In genomic region chr12:105912911-105913514, GRCh38 we compare ENCODE assay signal across 22 cellular contexts.
DNase-seq lines count a peak whose midpoint lies in the region; TF ChIP-seq lines count a peak whose summit lies in the region.
"Had no signal": no experiment of that assay in that cellular context is flagged by ENCODE, and none has a peak within 500 bp of the region (broad histone marks: within the 10 kb centered on the region; RNA-seq: fewer than 3 reads in every experiment).

No MANE protein-coding gene starts in this region.

- H3K4me2 ChIP-seq in fibroblast of lung (ENCODE audit: extremely low read depth, insufficient read depth, low read length): no peak overlapping the region

- peaks cover 10% of the 10 kb centered on the region for H3K4me1 Mint-ChIP-seq in progenitor cell of endocrine pancreas (ENCODE audit: low read depth)
- H3K4me1 Mint-ChIP-seq: B cell had no signal

- no peak overlapping the region for H3K4me3 ChIP-seq in SJSA1
- H3K4me3 ChIP-seq in fibroblast of lung (replicated peaks in 1 of 4; ENCODE audit: control extremely low read depth in 1 of 4, insufficient read depth in 1 of 4, low read depth in 3 of 4, low read length in 4 of 4): no peak overlapping the region

- H3K36me3 Mint-ChIP-seq in progenitor cell of endocrine pancreas (ENCODE audit: insufficient read depth): peaks cover 1% of the 10 kb centered on the region
- H3K36me3 Mint-ChIP-seq: CD8-positive, alpha-beta T cell had no signal

- no peak overlapping the region for H3K9ac ChIP-seq in fibroblast of lung (ENCODE audit: insufficient read depth, low read length)

- no peaks in the 10 kb centered on the region for H4K20me1 ChIP-seq in fibroblast of lung (ENCODE audit: control insufficient read depth, extremely low read depth, insufficient read depth, low read length)

- no peak overlapping the region for H2AFZ ChIP-seq in fibroblast of lung (ENCODE audit: low read length)

- H3K27ac Mint-ChIP-seq in progenitor cell of endocrine pancreas: peak overlapping the region; percentile 2
- H3K27ac Mint-ChIP-seq: B cell; CD8-positive, alpha-beta T cell had no signal

- H3K27me3 Mint-ChIP-seq in progenitor cell of endocrine pancreas: peaks cover 3% of the 10 kb centered on the region

- peaks cover 4% of the 10 kb centered on the region for H3K9me3 Mint-ChIP-seq in progenitor cell of endocrine pancreas (ENCODE audit: low read depth)
- H3K9me3 Mint-ChIP-seq: CD8-positive, alpha-beta T cell had no signal

- H3K4me1 ChIP-seq in SJSA1 (replicated peaks) (peaks cover 45% of the 10 kb centered on the region), fibroblast of lung (ENCODE audit: control insufficient read depth, extremely low read depth, insufficient read depth, low read length) (no peaks in the 10 kb centered on the region)

- H3K4me3 Mint-ChIP-seq in progenitor cell of endocrine pancreas (ENCODE audit: low read depth): no peak overlapping the region
- H3K4me3 Mint-ChIP-seq: B cell; CD8-positive, alpha-beta T cell had no signal

- DNase-seq in EH (ENCODE audit: low read depth) (peak; percentile 14), SJSA1 (ENCODE audit: low read depth in 1 of 2, low spot score in 2 of 2) (peak; percentile 55 to 85), fibroblast of lung (ENCODE audit: low read depth in 2 of 2) (peak; percentile 82 to 87), progenitor cell of endocrine pancreas (ENCODE audit: low spot score, unreplicated experiment) (no peak), NCI-H2029 treated with DMSO at 0.1 percent for 48 hours (lab: John Stamatoyannopoulos, UW) (no peak), AG08395 (ENCODE audit: low spot score) (no peak)
- no peak for DNase-seq in activated naive CD4-positive, alpha-beta T cell treated with Interleukin-2 at 50 U/mL for 16 hours
- DNase-seq: Calu3; CD8-positive, alpha-beta T cell; DMS79 treated with DMSO at 0.1 percent for 48 hours; GOT3; HCEC 1CT; KG1; MM.1S; NCI-H1694; NCI-H2081; NCI-H2227 treated with DMSO at 0.1 percent for 48 hours; NCI-H510A; NCI-H748 treated with DMSO at 0.1 percent for 48 hours; PC-3 had no signal

- TF ChIP-seq CTCF in fibroblast of lung (conservative IDR thresholded peaks at IDR 0.05 in 1 of 2, IDR thresholded peaks at IDR 0.05 in 1 of 2; ENCODE audit: low read depth in 1 of 2, low read length in 2 of 2) (no peak), progenitor cell of endocrine pancreas (IDR thresholded peaks at IDR 0.05; ENCODE audit: unreplicated experiment) (no peak)

- no peaks in the 10 kb centered on the region for H3K27me3 ChIP-seq in SJSA1 (replicated peaks)
- no peaks in the 10 kb centered on the region for H3K27me3 ChIP-seq in fibroblast of lung (ENCODE audit: control insufficient read depth, insufficient read depth, low read length)

- H3K36me3 ChIP-seq in SJSA1 (no peaks in the 10 kb centered on the region), fibroblast of lung (ENCODE audit: control insufficient read depth, insufficient read depth, low read length) (no peaks in the 10 kb centered on the region)

- no peaks in the 10 kb centered on the region for H3K79me2 ChIP-seq in fibroblast of lung (ENCODE audit: control insufficient read depth, insufficient read depth, low read length)

- peak overlapping the region; percentile 70 for H3K27ac ChIP-seq in SJSA1
- no peak overlapping the region for H3K27ac ChIP-seq in fibroblast of lung (ENCODE audit: insufficient read depth, low read length)
- H3K27ac ChIP-seq: C4-2B had no signal

- H3K9me3 ChIP-seq in SJSA1 (replicated peaks) (no peaks in the 10 kb centered on the region), fibroblast of lung (ENCODE audit: control insufficient read depth, insufficient read depth, low read depth, low read length) (no peaks in the 10 kb centered on the region)

Comparison
In these comparisons a context has a peak if more than half of its experiments do, and no peak if none do; other contexts are left out.
1. DNase-seq: peak in EH (single experiment), SJSA1 (2 of 2) and fibroblast of lung (2 of 2); none in progenitor cell of endocrine pancreas (single experiment), activated naive CD4-positive, alpha-beta T cell treated with Interleukin-2 at 50 U/mL for 16 hours (single experiment), NCI-H2029 treated with DMSO at 0.1 percent for 48 hours (single experiment) and AG08395 (single experiment).